ENCODE assay signal across 2 cellular contexts in genomic region chr6:70277480-70277879, GRCh38.
TF ChIP-seq lines count a peak whose summit lies in the region.

No MANE protein-coding gene starts in this region.

TF ChIP-seq in SK-N-SH treated with all-trans-retinoic acid at 6 μM for 48 hours, 23 proteins besides CTCF, POLR2A, EP300 and RAD21:
- TF ChIP-seq, protein P1, sequence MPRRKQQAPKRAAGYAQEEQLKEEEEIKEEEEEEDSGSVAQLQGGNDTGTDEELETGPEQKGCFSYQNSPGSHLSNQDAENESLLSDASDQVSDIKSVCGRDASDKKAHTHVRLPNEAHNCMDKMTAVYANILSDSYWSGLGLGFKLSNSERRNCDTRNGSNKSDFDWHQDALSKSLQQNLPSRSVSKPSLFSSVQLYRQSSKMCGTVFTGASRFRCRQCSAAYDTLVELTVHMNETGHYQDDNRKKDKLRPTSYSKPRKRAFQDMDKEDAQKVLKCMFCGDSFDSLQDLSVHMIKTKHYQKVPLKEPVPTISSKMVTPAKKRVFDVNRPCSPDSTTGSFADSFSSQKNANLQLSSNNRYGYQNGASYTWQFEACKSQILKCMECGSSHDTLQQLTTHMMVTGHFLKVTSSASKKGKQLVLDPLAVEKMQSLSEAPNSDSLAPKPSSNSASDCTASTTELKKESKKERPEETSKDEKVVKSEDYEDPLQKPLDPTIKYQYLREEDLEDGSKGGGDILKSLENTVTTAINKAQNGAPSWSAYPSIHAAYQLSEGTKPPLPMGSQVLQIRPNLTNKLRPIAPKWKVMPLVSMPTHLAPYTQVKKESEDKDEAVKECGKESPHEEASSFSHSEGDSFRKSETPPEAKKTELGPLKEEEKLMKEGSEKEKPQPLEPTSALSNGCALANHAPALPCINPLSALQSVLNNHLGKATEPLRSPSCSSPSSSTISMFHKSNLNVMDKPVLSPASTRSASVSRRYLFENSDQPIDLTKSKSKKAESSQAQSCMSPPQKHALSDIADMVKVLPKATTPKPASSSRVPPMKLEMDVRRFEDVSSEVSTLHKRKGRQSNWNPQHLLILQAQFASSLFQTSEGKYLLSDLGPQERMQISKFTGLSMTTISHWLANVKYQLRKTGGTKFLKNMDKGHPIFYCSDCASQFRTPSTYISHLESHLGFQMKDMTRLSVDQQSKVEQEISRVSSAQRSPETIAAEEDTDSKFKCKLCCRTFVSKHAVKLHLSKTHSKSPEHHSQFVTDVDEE (CRISPR knock-in tag; IDR thresholded peaks at IDR 0.05): no peak
- TF ChIP-seq ISL1 (CRISPR knock-in tag; IDR thresholded peaks at IDR 0.05): peak; percentile 88
- no peak for TF ChIP-seq ZNF70 (CRISPR knock-in tag; IDR thresholded peaks at IDR 0.05)
- TF ChIP-seq TOX (CRISPR knock-in tag; IDR thresholded peaks at IDR 0.05; ENCODE audit: borderline replicate concordance): no peak
- TF ChIP-seq PATZ1 (CRISPR knock-in tag; IDR thresholded peaks at IDR 0.05; ENCODE audit: borderline replicate concordance): 0 out of 2 replicates have a peak, but pooled peaks have one; percentile 39
- TF ChIP-seq BACH2 (CRISPR knock-in tag; IDR thresholded peaks at IDR 0.05; ENCODE audit: borderline replicate concordance): no peak

TF ChIP-seq in SK-N-SH, 30 proteins besides CTCF, POLR2A, EP300 and RAD21 (continued from another document):
- TF ChIP-seq JUND (IDR thresholded peaks at IDR 0.05): no peak
- TF ChIP-seq, protein P2, sequence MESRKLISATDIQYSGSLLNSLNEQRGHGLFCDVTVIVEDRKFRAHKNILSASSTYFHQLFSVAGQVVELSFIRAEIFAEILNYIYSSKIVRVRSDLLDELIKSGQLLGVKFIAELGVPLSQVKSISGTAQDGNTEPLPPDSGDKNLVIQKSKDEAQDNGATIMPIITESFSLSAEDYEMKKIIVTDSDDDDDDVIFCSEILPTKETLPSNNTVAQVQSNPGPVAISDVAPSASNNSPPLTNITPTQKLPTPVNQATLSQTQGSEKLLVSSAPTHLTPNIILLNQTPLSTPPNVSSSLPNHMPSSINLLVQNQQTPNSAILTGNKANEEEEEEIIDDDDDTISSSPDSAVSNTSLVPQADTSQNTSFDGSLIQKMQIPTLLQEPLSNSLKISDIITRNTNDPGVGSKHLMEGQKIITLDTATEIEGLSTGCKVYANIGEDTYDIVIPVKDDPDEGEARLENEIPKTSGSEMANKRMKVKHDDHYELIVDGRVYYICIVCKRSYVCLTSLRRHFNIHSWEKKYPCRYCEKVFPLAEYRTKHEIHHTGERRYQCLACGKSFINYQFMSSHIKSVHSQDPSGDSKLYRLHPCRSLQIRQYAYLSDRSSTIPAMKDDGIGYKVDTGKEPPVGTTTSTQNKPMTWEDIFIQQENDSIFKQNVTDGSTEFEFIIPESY (IDR thresholded peaks at IDR 0.05; ENCODE audit: borderline replicate concordance, low read depth): no peak
- TF ChIP-seq GATA2 (CRISPR knock-in tag; IDR thresholded peaks at IDR 0.05): no peak
- TF ChIP-seq NRF1 (IDR thresholded peaks at IDR 0.05; ENCODE audit: low read depth, low read length): no peak
TF ChIP-seq in SK-N-SH: peak in this region for 0.
